11 cellular contexts compared by ENCODE assay signal in the genomic region with DNA sequence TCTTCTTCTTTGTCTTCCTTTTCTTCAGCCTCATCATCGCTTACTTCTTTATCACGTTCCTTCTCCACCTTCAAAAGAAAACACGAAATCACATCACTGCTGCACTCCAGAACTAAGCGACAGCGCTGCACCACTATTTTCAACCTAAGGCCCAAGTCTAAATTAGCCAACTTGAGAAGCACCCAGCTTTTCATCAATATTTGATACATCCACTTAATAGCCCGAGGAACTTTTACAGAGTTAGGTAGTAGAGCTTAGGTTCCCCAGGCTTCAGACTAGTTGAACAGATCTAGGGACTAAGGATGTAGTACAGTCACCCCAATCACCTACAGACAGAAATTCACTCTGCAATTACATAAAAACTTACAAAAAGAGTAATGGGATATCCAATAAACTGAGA. TPM values are rescaled to one million over a fixed set of nuclear protein-coding genes. Genes with fewer than 3 reads are reported as not detected.
DNase-seq lines count a peak whose midpoint lies in the region; ATAC-seq and TF ChIP-seq lines count a peak whose summit lies in the region.
"Had no signal": no experiment of that assay in that cellular context is flagged by ENCODE, and none has a peak within 500 bp of the region (broad histone marks: within the 10 kb centered on the region; RNA-seq: fewer than 3 reads in every experiment).

No MANE protein-coding gene starts in this region.

- TF ChIP-seq CTCF in cardiac muscle cell (IDR thresholded peaks at IDR 0.05; ENCODE audit: low read depth, low read length) (no peak), right lobe of liver (IDR thresholded peaks at IDR 0.05) (no peak), tibial nerve (IDR thresholded peaks at IDR 0.05) (no peak)

- DNase-seq in cardiac muscle cell (ENCODE audit: low read depth in 1 of 2, low spot score in 1 of 2) (no peak), Right ventricle myocardium inferior (ENCODE audit: missing footprints) (no peak), adipocyte (ENCODE audit: low read depth) (no peak), right lobe of liver (no peak), tibial nerve (ENCODE audit: low spot score in 2 of 2) (no peak), OCI-M2 (lab: John Stamatoyannopoulos, UW; ENCODE audit: unreplicated experiment) (no peak), H4 (ENCODE audit: low spot score) (no peak), NCI-H82 treated with DMSO at 0.1 percent for 48 hours (lab: John Stamatoyannopoulos, UW; ENCODE audit: unreplicated experiment) (no peak)
- DNase-seq: kidney glomerular epithelial cell; NCI-H1694 treated with DMSO at 0.1 percent for 48 hours; stimulated activated naive CD4-positive, alpha-beta T cell had no signal

- intact Hi-C loops in Right ventricle myocardium inferior (cut with DNase I) (loop anchor here (5.0 kb wide), 1 partner anchor 38 kb away; no protein-coding TSS in a partner anchor), right lobe of liver (cut with DNase I) (no loop called here)

- no peak overlapping the region for H3K27ac ChIP-seq in cardiac muscle cell
- H3K27ac ChIP-seq in right lobe of liver, result peak overlapping the region in 1 of 3 donors; percentile 100
- peak overlapping the region in 3 of 4 donors; percentile 29 to 100 (median 99) for H3K27ac ChIP-seq in tibial nerve

- H3K27me3 ChIP-seq in cardiac muscle cell (no peaks in the 10 kb centered on the region), adipocyte (replicated peaks; ENCODE audit: control insufficient read depth, insufficient read depth, low read length) (no peaks in the 10 kb centered on the region), right lobe of liver (no peaks in the 10 kb centered on the region), tibial nerve (no peaks in the 10 kb centered on the region)

- WGBS in right lobe of liver (ENCODE audit: insufficient coverage, low coverage, low lambda C conversion rate, missing lambda C conversion rate), result 58% methylated on average over 6 of the region's 6 CpGs
- 87 to 91% methylated on average over 6 of the region's 6 CpGs for WGBS in tibial nerve, 2 donors

- H3K9me3 ChIP-seq in cardiac muscle cell (ENCODE audit: low read depth) (no peaks in the 10 kb centered on the region), adipocyte (ENCODE audit: control insufficient read depth, low read length) (no peaks in the 10 kb centered on the region), right lobe of liver (no peaks in the 10 kb centered on the region), tibial nerve (no peaks in the 10 kb centered on the region)

- H3K4me1 ChIP-seq in cardiac muscle cell (ENCODE audit: low read depth) (peaks cover 25% of the 10 kb centered on the region), adipocyte (ENCODE audit: control insufficient read depth, insufficient read depth, low read length) (peaks cover 33% of the 10 kb centered on the region), right lobe of liver (peaks cover 0 to 51% (median 12%) of the 10 kb centered on the region in 4 donors), tibial nerve (peaks cover 0 to 55% (median 32%) of the 10 kb centered on the region in 4 donors)

- H3K4me3 ChIP-seq in cardiac muscle cell (peak overlapping the region; percentile 85), adipocyte (ENCODE audit: low read length) (peak overlapping the region; percentile 95), right lobe of liver (peak overlapping the region in 2 of 3 donors; percentile 71 to 77), tibial nerve (peak overlapping the region in 1 of 4 donors; percentile 86)

- H3K36me3 ChIP-seq in cardiac muscle cell (peaks cover 54% of the 10 kb centered on the region), adipocyte (ENCODE audit: control insufficient read depth, insufficient read depth, low read length, severe bottlenecking) (peaks cover 59% of the 10 kb centered on the region), right lobe of liver (peaks cover 33 to 61% (median 44%) of the 10 kb centered on the region in 4 donors), tibial nerve (peaks cover 0 to 57% (median 36%) of the 10 kb centered on the region in 3 donors)

- TF ChIP-seq EP300 in tibial nerve (IDR thresholded peaks at IDR 0.05), result no peak

- H3K9ac ChIP-seq in adipocyte (ENCODE audit: low read length), result peak overlapping the region; percentile 91

- ATAC-seq in Right ventricle myocardium inferior, result no peak
- no peak for ATAC-seq in right lobe of liver

- no peak for TF ChIP-seq POLR2A in right lobe of liver (IDR thresholded peaks at IDR 0.05)
- TF ChIP-seq POLR2A in tibial nerve (IDR thresholded peaks at IDR 0.05), result no peak

RNA-seq across cellular contexts. Expression of gene HSP90AA1, which starts 1.9 kb away (rescaled TPM):
- 142 and 269 TPM in 2 replicates for total RNA-seq in cardiac muscle cell
- 598 and 1,021 TPM in 2 replicates for polyA plus RNA-seq in cardiac muscle cell
- 484 TPM for total RNA-seq in Right ventricle myocardium inferior
- 100 to 1,000 TPM; 118 to 672 (median 325) TPM for total RNA-seq in right lobe of liver
- 100 to 1,000 TPM; 185 to 396 (median 265) TPM for total RNA-seq in tibial nerve
- total RNA-seq in H4 (2014; rRNA removed; shearing (Covaris generic)), result 518 and 574 TPM in 2 replicates

RNA-seq across cellular contexts. Expression of gene WDR20, which starts 54.8 kb away (rescaled TPM):
- total RNA-seq in cardiac muscle cell (20.5 and 24.0 TPM in 2 replicates), Right ventricle myocardium inferior (20.5 TPM), right lobe of liver (10 to 100 TPM in 5 of 6 experiments, 1 to 10 TPM in 1; 6.3 to 14.7 (median 12.4) TPM), tibial nerve (10 to 100 TPM; 15.0 to 26.7 (median 18.3) TPM)
- polyA plus RNA-seq in cardiac muscle cell, result 25.6 and 27.0 TPM in 2 replicates
- total RNA-seq in H4 (2014; rRNA removed; shearing (Covaris generic)), result 10.7 and 20.3 TPM in 2 replicates
